9 cellular contexts compared by ENCODE assay signal in genomic region chr11:123233280-123233977, GRCh38. TPM values are rescaled to one million over a fixed set of nuclear protein-coding genes. Genes with fewer than 3 reads are reported as not detected.
DNase-seq lines count a peak whose midpoint lies in the region; ATAC-seq and TF ChIP-seq lines count a peak whose summit lies in the region.
"Had no signal": no experiment of that assay in that cellular context is flagged by ENCODE, and none has a peak within 500 bp of the region (broad histone marks: within the 10 kb centered on the region; RNA-seq: fewer than 3 reads in every experiment).

No MANE protein-coding gene starts in this region.

- intact Hi-C loops in MCF 10A (cut with micrococcal nuclease) = no loop called here

- DNase-seq in activated CD8-positive, alpha-beta memory T cell treated with anti-CD3 and anti-CD28 coated beads, Interleukin-2, amount 10 ng/mL, durations not matched to agents 7 days and 5 days = no peak
- no peak for DNase-seq in activated CD8-positive, alpha-beta memory T cell treated with anti-CD3 and anti-CD28 coated beads, Interleukin-2, amount 50 U/mL, for 4 hours
- no peak for DNase-seq in T-helper 17 cell
- no peak for DNase-seq in stimulated activated naive B cell treated with anti-CD40 and anti-IgM and Interleukin-4, amounts not matched to agents 10 μg/mL and 1 μg/mL and 100 μg/mL, for 72 hours
- DNase-seq in inferior parietal cortex (ENCODE audit: extremely low spot score) = no peak
- no peak for DNase-seq in occipital lobe (lab: John Stamatoyannopoulos, UW)
- DNase-seq in MCF 10A (ENCODE audit: unreplicated experiment) = no peak

- no peak for TF ChIP-seq CTCF in MCF 10A (IDR thresholded peaks at IDR 0.05; ENCODE audit: unreplicated experiment)

- no peaks in the 10 kb centered on the region for H3K9me3 Mint-ChIP-seq in activated CD8-positive, alpha-beta memory T cell treated with anti-CD3 and anti-CD28 coated beads, Interleukin-2, amount 10 ng/mL, durations not matched to agents 7 days and 5 days (ENCODE audit: low read depth)
- H3K9me3 Mint-ChIP-seq in stimulated activated naive B cell treated with anti-CD40 and anti-IgM and Interleukin-4, amounts not matched to agents 10 μg/mL and 1 μg/mL and 100 μg/mL, for 72 hours = no peaks in the 10 kb centered on the region
- no peaks in the 10 kb centered on the region for H3K9me3 Mint-ChIP-seq in MCF 10A (ENCODE audit: unreplicated experiment)

- peak; percentile 97 for ATAC-seq in activated CD8-positive, alpha-beta memory T cell treated with anti-CD3 and anti-CD28 coated beads, Interleukin-2, amount 10 ng/mL, durations not matched to agents 7 days and 5 days
- ATAC-seq in HG02763 (IDR thresholded peaks at IDR 0.05; ENCODE audit: unreplicated experiment) (peak; percentile 89), T-helper 17 cell (no peak)
- ATAC-seq in stimulated activated naive B cell treated with anti-CD40 and anti-IgM and Interleukin-4, amounts not matched to agents 10 μg/mL and 1 μg/mL and 100 μg/mL, for 72 hours (replicated peaks) = peak; percentile 48 to 66

- H3K9me3 ChIP-seq in T-helper 17 cell (ENCODE audit: control insufficient read depth, low read length, poor library complexity, severe bottlenecking) = no peaks in the 10 kb centered on the region
- H3K9me3 ChIP-seq: neutrophil had no signal

- peaks cover 35% of the 10 kb centered on the region for H3K4me1 Mint-ChIP-seq in activated CD8-positive, alpha-beta memory T cell treated with anti-CD3 and anti-CD28 coated beads, Interleukin-2, amount 10 ng/mL, durations not matched to agents 7 days and 5 days
- H3K4me1 Mint-ChIP-seq in T-helper 17 cell = peaks cover 15% of the 10 kb centered on the region
- peaks cover 6 to 11% of the 10 kb centered on the region in 2 donors for H3K4me1 Mint-ChIP-seq in stimulated activated naive B cell treated with anti-CD40 and anti-IgM and Interleukin-4, amounts not matched to agents 10 μg/mL and 1 μg/mL and 100 μg/mL, for 72 hours
- H3K4me1 Mint-ChIP-seq in MCF 10A (ENCODE audit: insufficient read depth, unreplicated experiment) = no peaks in the 10 kb centered on the region

- H3K4me3 Mint-ChIP-seq in activated CD8-positive, alpha-beta memory T cell treated with anti-CD3 and anti-CD28 coated beads, Interleukin-2, amount 10 ng/mL, durations not matched to agents 7 days and 5 days = peak overlapping the region; percentile 45
- H3K4me3 Mint-ChIP-seq in T-helper 17 cell (peak overlapping the region; percentile 66), MCF 10A (ENCODE audit: unreplicated experiment) (no peak overlapping the region)
- no peak overlapping the region for H3K4me3 Mint-ChIP-seq in stimulated activated naive B cell treated with anti-CD40 and anti-IgM and Interleukin-4, amounts not matched to agents 10 μg/mL and 1 μg/mL and 100 μg/mL, for 72 hours

- CTCF ChIA-PET in activated CD8-positive, alpha-beta memory T cell treated with anti-CD3 and anti-CD28 coated beads, Interleukin-2, amount 10 ng/mL, durations not matched to agents 7 days and 5 days (lab: Charles Lee) = interaction anchor here (0.6 to 8.6 kb wide), 9 partner anchors 12 to 210 kb away, joined by 3 to 61 read pairs (median 3); partner anchors contain the start of gene HSPA8
- CTCF ChIA-PET in MCF 10A (lab: Yijun Ruan, JAX) = interaction anchor here (0.6 to 2.1 kb wide), 5 partner anchors 13 to 126 kb away, joined by 3 to 9 read pairs (median 4); no protein-coding TSS in a partner anchor

- peaks cover 16% of the 10 kb centered on the region for H3K36me3 Mint-ChIP-seq in activated CD8-positive, alpha-beta memory T cell treated with anti-CD3 and anti-CD28 coated beads, Interleukin-2, amount 10 ng/mL, durations not matched to agents 7 days and 5 days
- H3K36me3 Mint-ChIP-seq in T-helper 17 cell (ENCODE audit: low read depth) (no peaks in the 10 kb centered on the region), MCF 10A (ENCODE audit: insufficient read depth, unreplicated experiment) (no peaks in the 10 kb centered on the region)
- H3K36me3 Mint-ChIP-seq in stimulated activated naive B cell treated with anti-CD40 and anti-IgM and Interleukin-4, amounts not matched to agents 10 μg/mL and 1 μg/mL and 100 μg/mL, for 72 hours = no peaks in the 10 kb centered on the region

- H3K27ac Mint-ChIP-seq in activated CD8-positive, alpha-beta memory T cell treated with anti-CD3 and anti-CD28 coated beads, Interleukin-2, amount 10 ng/mL, durations not matched to agents 7 days and 5 days = peak overlapping the region; percentile 95
- H3K27ac Mint-ChIP-seq in T-helper 17 cell (peak overlapping the region; percentile 62), MCF 10A (ENCODE audit: low read depth, unreplicated experiment) (no peak overlapping the region)
- H3K27ac Mint-ChIP-seq in stimulated activated naive B cell treated with anti-CD40 and anti-IgM and Interleukin-4, amounts not matched to agents 10 μg/mL and 1 μg/mL and 100 μg/mL, for 72 hours = no peak overlapping the region

- H3K27me3 Mint-ChIP-seq in activated CD8-positive, alpha-beta memory T cell treated with anti-CD3 and anti-CD28 coated beads, Interleukin-2, amount 10 ng/mL, durations not matched to agents 7 days and 5 days = peaks cover 18% of the 10 kb centered on the region
- H3K27me3 Mint-ChIP-seq in T-helper 17 cell (peaks cover 4% of the 10 kb centered on the region), MCF 10A (ENCODE audit: insufficient read depth, unreplicated experiment) (peaks cover 13% of the 10 kb centered on the region)
- H3K27me3 Mint-ChIP-seq in stimulated activated naive B cell treated with anti-CD40 and anti-IgM and Interleukin-4, amounts not matched to agents 10 μg/mL and 1 μg/mL and 100 μg/mL, for 72 hours = peaks cover 6% of the 10 kb centered on the region in 2 donors

- BruUV-seq in MCF 10A (replicated peaks; lab: Mats Ljungman, UMichigan) = no TSS peak

- POLR2A ChIA-PET in MCF 10A (lab: Yijun Ruan, JAX) = no interaction called here

RNA-seq across cellular contexts. Expression of gene CLMP, which starts 38.4 kb away (rescaled TPM):
- total RNA-seq in activated CD8-positive, alpha-beta memory T cell treated with anti-CD3 and anti-CD28 coated beads, Interleukin-2, amount 10 ng/mL, durations not matched to agents 7 days and 5 days = under 1 TPM in 1 of 2 experiments, not detected in 1; 0.58 TPM
- total RNA-seq in T-helper 17 cell = under 1 TPM; 0.26 to 0.67 TPM
- total RNA-seq in occipital lobe = 42.0 TPM
- total RNA-seq in MCF 10A (2022) = 86.1 and 91.9 TPM in 2 replicates

Comparison
In these comparisons a context has a peak if more than half of its experiments do, and no peak if none do; other contexts are left out.
1. H3K27ac Mint-ChIP-seq: peak in activated CD8-positive, alpha-beta memory T cell treated with anti-CD3 and anti-CD28 coated beads, Interleukin-2, amount 10 ng/mL, durations not matched to agents 7 days and 5 days (single experiment) and T-helper 17 cell (single experiment); none in stimulated activated naive B cell treated with anti-CD40 and anti-IgM and Interleukin-4, amounts not matched to agents 10 μg/mL and 1 μg/mL and 100 μg/mL, for 72 hours (single experiment) and MCF 10A (single experiment).
2. H3K4me3 Mint-ChIP-seq: peak in activated CD8-positive, alpha-beta memory T cell treated with anti-CD3 and anti-CD28 coated beads, Interleukin-2, amount 10 ng/mL, durations not matched to agents 7 days and 5 days (single experiment) and T-helper 17 cell (single experiment); none in stimulated activated naive B cell treated with anti-CD40 and anti-IgM and Interleukin-4, amounts not matched to agents 10 μg/mL and 1 μg/mL and 100 μg/mL, for 72 hours (0 of 2) and MCF 10A (single experiment).
3. RNA of gene CLMP, which starts 38.4 kb away (total RNA-seq): 86.1 to 91.9 TPM in MCF 10A and 42.0 TPM in occipital lobe (single experiment); 0.26 to 0.67 TPM in T-helper 17 cell and 0.58 TPM in activated CD8-positive, alpha-beta memory T cell treated with anti-CD3 and anti-CD28 coated beads, Interleukin-2, amount 10 ng/mL, durations not matched to agents 7 days and 5 days; every median in the first group is over 10 times any median in the second.